ENCODE assay signal across 28 cellular contexts in genomic region chr3:78875851-78876250, GRCh38.
A peak's percentile ranks its signal among the peaks of the same experiment; 100 is the strongest.
DNase-seq lines count a peak whose midpoint lies in the region; ATAC-seq, FAIRE-seq and TF ChIP-seq lines count a peak whose summit lies in the region.
"Had no signal": no experiment of that assay in that cellular context is flagged by ENCODE, and none has a peak within 500 bp of the region (broad histone marks: within the 10 kb centered on the region; RNA-seq: fewer than 3 reads in every experiment).

No MANE protein-coding gene starts in this region.

- H3K4me1 ChIP-seq in A549 (peaks cover 34% of the 10 kb centered on the region; the same call in 2 of the 3 replicates), prostate gland (replicated peaks) (no peaks in the 10 kb centered on the region)
- H3K4me1 ChIP-seq: pancreas had no signal

- no peak overlapping the region for H3K27ac ChIP-seq in A549
- H3K27ac ChIP-seq in RWPE1, result no peak overlapping the region
- H3K27ac ChIP-seq in prostate gland, result no peak overlapping the region
- H3K27ac ChIP-seq: coronary artery, heart right ventricle, pancreas, PC-9 had no signal

- TF ChIP-seq EP300 in A549 (IDR thresholded peaks at IDR 0.05), result no peak

- TF ChIP-seq CTCF in A549 (IDR thresholded peaks at IDR 0.05) (no peak), choroid plexus epithelial cell (conservative IDR thresholded peaks at IDR 0.05; ENCODE audit: low read depth, low read length) (no peak), RWPE1 (conservative IDR thresholded peaks at IDR 0.05; ENCODE audit: low read depth) (no peak), prostate gland (IDR thresholded peaks at IDR 0.05) (no peak)

- TF ChIP-seq RAD21 in A549 (conservative IDR thresholded peaks at IDR 0.05 in 1 of 2, IDR thresholded peaks at IDR 0.05 in 1 of 2), result no peak

- H3K9me3 ChIP-seq in A549, result no peaks in the 10 kb centered on the region
- H3K9me3 ChIP-seq in prostate gland, result no peaks in the 10 kb centered on the region
- H3K9me3 ChIP-seq: heart right ventricle, MG63, pancreas had no signal

- H3K4me3 ChIP-seq in A549, result no peak overlapping the region
- no peak overlapping the region for H3K4me3 ChIP-seq in choroid plexus epithelial cell (ENCODE audit: low read depth, low read length)
- no peak overlapping the region for H3K4me3 ChIP-seq in prostate gland
- H3K4me3 ChIP-seq: coronary artery, heart right ventricle, MG63, pancreas, PC-9, smooth muscle cell had no signal

- peak; percentile 74 for FAIRE-seq in A549 (lab: Jason Lieb, UNC)
- peak; percentile 45 for FAIRE-seq in islet of Langerhans (lab: Jason Lieb, UNC)

- intact Hi-C loops in prostate gland (cut with DNase I), result no loop called here

- no peak overlapping the region for H3K4me2 ChIP-seq in A549
- H3K4me2 ChIP-seq: PC-9, smooth muscle cell had no signal

- no peak for DNase-seq in A549 (ENCODE audit: low read depth in 1 of 2, low spot score in 1 of 2)
- no peak for DNase-seq in HEK293T (ENCODE audit: extremely low spot score)
- peak; percentile 45 for DNase-seq in choroid plexus epithelial cell (ENCODE audit: low read depth)
- DNase-seq in NCI-H345 treated with DMSO at 0.1 percent for 48 hours (lab: John Stamatoyannopoulos, UW; ENCODE audit: unreplicated experiment), result no peak
- DNase-seq in RWPE1 (ENCODE audit: low spot score), result no peak
- no peak for DNase-seq in prostate gland (ENCODE audit: low spot score)
- DNase-seq: activated CD8-positive, alpha-beta T cell treated with anti-CD3 and anti-CD28 coated beads, Interleukin-2, amount 10 ng/mL, durations not matched to agents 7 days and 5 days; activated naive CD4-positive, alpha-beta T cell treated with anti-CD3 and anti-CD28 coated beads, Interleukin-2, amount 10 ng/mL, durations not matched to agents 7 days and 5 days; effector CD8-positive, alpha-beta T cell; GDM1; GOT3; heart right ventricle; KBM-7; MG63; NCI-H1105 treated with DMSO at 0.1 percent for 48 hours; NCI-H1930; NCI-H526; pancreas; PC-9; Right ventricle myocardium superior; stimulated activated naive CD4-positive, alpha-beta T cell treated with Interleukin-2 at 50 U/mL for 16 hours had no signal

- ATAC-seq in A549, result no peak
- no peak for ATAC-seq in HG02678 (IDR thresholded peaks at IDR 0.05; ENCODE audit: unreplicated experiment)
- ATAC-seq: activated CD8-positive, alpha-beta T cell treated with anti-CD3 and anti-CD28 coated beads, Interleukin-2, amount 10 ng/mL, durations not matched to agents 7 days and 5 days; activated T-helper 17 cell treated with anti-CD3 and anti-CD28 coated beads, Interleukin-2, amount 50 U/mL, for 72 hours; esophagus mucosa; heart right ventricle; natural killer cell treated with Interleukin-12 subunit alpha and Interleukin-12 subunit beta and Interleukin-15 and Interleukin-18, amount 100 ng/mL, for 72 hours; pancreas had no signal

- no peaks in the 10 kb centered on the region for H3K27me3 ChIP-seq in prostate gland (replicated peaks; ENCODE audit: insufficient read depth)
- H3K27me3 ChIP-seq: heart right ventricle, MG63, pancreas had no signal

- H3K36me3 ChIP-seq in prostate gland, result no peaks in the 10 kb centered on the region
- H3K36me3 ChIP-seq: heart right ventricle, MG63, pancreas had no signal

- TF ChIP-seq POLR2A in A549 (IDR thresholded peaks at IDR 0.05; ENCODE audit: low read length), result no peak
- TF ChIP-seq POLR2A in prostate gland (IDR thresholded peaks at IDR 0.05), result no peak

- CTCF ChIA-PET in A549 (lab: Yijun Ruan, JAX) (no interaction called here), HEK293T (lab: Yijun Ruan, JAX) (no interaction called here), RWPE1 (lab: Yijun Ruan, JAX) (no interaction called here)

- POLR2A ChIA-PET in A549 (lab: Yijun Ruan, JAX) (no interaction called here), HEK293T (lab: Yijun Ruan, JAX) (no interaction called here), RWPE1 (lab: Yijun Ruan, JAX; ENCODE audit: low non-redundant PET) (no interaction called here)

TF ChIP-seq in A549, 52 proteins besides CTCF, POLR2A, EP300 and RAD21:
- no peak for TF ChIP-seq HOXA7 (CRISPR knock-in tag; IDR thresholded peaks at IDR 0.05)
- no peak for TF ChIP-seq BHLHE40 (IDR thresholded peaks at IDR 0.05; ENCODE audit: low read depth, low read length)
- TF ChIP-seq JUN (IDR thresholded peaks at IDR 0.05), result no peak
- no peak for TF ChIP-seq ATOH8 (CRISPR knock-in tag; IDR thresholded peaks at IDR 0.05; ENCODE audit: low read depth)
- TF ChIP-seq, protein P1, sequence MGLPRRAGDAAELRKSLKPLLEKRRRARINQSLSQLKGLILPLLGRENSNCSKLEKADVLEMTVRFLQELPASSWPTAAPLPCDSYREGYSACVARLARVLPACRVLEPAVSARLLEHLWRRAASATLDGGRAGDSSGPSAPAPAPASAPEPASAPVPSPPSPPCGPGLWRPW (IDR thresholded peaks at IDR 0.05), result no peak

TF ChIP-seq in HEK293T, 16 proteins besides CTCF, POLR2A, EP300 and RAD21:
- TF ChIP-seq NFRKB (IDR thresholded peaks at IDR 0.05) (no peak), HDGF (IDR thresholded peaks at IDR 0.05; ENCODE audit: borderline replicate concordance) (no peak), ELF4 (IDR thresholded peaks at IDR 0.05) (no peak), CTBP1 (IDR thresholded peaks at IDR 0.05; ENCODE audit: borderline replicate concordance) (no peak), FOXK2 (IDR thresholded peaks at IDR 0.05) (no peak)
- TF ChIP-seq, protein P2, sequence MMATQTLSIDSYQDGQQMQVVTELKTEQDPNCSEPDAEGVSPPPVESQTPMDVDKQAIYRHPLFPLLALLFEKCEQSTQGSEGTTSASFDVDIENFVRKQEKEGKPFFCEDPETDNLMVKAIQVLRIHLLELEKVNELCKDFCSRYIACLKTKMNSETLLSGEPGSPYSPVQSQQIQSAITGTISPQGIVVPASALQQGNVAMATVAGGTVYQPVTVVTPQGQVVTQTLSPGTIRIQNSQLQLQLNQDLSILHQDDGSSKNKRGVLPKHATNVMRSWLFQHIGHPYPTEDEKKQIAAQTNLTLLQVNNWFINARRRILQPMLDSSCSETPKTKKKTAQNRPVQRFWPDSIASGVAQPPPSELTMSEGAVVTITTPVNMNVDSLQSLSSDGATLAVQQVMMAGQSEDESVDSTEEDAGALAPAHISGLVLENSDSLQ (IDR thresholded peaks at IDR 0.05), result peak; percentile 31; the same call in 1 of the 2 replicates
TF ChIP-seq in HEK293T: peak in this region for 1.
